1 cellular context compared by ENCODE assay signal in the genomic region with DNA sequence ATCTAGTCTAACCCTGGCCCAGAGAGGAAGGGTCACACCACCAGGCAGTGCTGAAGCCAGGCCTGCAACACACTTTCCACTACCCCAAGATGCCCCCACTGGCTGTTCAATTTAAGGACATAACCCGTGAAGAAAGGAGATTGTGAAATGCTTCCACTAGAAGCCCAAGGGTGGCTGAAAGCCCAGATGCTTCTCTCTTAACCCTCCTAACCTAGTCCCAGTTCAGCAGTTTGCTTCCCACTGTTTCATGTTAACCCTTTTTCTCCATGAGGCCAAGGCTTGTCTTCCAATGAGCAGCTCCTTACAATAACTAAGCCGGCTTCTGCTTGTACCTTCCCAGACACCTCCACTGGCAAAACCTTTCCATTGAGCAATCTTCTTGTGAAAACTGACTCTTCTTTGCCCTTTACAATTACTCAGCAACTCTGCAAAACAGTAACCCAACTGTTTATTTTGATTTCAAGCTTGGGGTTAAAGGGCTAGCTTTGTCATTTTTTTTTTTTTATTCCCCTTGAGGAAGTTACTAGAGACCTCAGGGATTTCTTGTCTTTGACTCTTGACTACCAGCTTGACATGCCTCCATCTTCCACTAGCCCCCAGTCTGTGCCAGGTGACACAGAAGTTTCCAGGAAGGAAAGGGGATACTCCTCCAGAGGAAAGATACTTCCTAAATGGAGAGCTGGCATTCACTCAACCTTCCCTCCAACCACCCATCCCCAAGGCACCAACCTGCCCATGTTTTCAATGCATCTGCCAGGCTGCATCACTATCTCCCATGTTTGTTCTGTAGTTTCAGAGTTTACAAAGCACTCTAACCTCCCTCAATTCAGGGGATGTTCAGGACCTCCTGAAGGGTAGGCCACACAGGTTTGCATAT.
TF ChIP-seq lines count a peak whose summit lies in the region.

No MANE protein-coding gene starts in this region.

TF ChIP-seq in HepG2, 621 proteins besides CTCF, POLR2A, EP300 and RAD21 (continued from another document and continues in another):
- TF ChIP-seq, protein P1, sequence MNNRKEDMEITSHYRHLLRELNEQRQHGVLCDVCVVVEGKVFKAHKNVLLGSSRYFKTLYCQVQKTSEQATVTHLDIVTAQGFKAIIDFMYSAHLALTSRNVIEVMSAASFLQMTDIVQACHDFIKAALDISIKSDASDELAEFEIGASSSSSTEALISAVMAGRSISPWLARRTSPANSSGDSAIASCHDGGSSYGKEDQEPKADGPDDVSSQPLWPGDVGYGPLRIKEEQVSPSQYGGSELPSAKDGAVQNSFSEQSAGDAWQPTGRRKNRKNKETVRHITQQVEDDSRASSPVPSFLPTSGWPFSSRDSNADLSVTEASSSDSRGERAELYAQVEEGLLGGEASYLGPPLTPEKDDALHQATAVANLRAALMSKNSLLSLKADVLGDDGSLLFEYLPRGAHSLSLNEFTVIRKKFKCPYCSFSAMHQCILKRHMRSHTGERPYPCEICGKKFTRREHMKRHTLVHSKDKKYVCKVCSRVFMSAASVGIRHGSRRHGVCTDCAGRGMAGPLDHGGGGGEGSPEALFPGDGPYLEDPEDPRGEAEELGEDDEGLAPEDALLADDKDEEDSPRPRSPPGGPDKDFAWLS (CRISPR knock-in tag; IDR thresholded peaks at IDR 0.05; ENCODE audit: borderline replicate concordance), result no peak
- TF ChIP-seq ZSCAN29 (CRISPR knock-in tag; conservative IDR thresholded peaks at IDR 0.05) (0 out of 2 replicates have a peak, but pooled peaks have one; percentile 42), MIER3 (CRISPR knock-in tag; IDR thresholded peaks at IDR 0.05; ENCODE audit: borderline replicate concordance) (no peak), HNRNPL (IDR thresholded peaks at IDR 0.05; ENCODE audit: low read depth, low read length) (no peak), TMF1 (CRISPR knock-in tag; IDR thresholded peaks at IDR 0.05; ENCODE audit: low read depth) (no peak), ZMYM3 (CRISPR knock-in tag; IDR thresholded peaks at IDR 0.05) (no peak), DR1 (CRISPR knock-in tag; IDR thresholded peaks at IDR 0.05) (no peak), NRL (CRISPR knock-in tag; IDR thresholded peaks at IDR 0.05; ENCODE audit: borderline replicate concordance) (no peak), ZNF138 (CRISPR knock-in tag; IDR thresholded peaks at IDR 0.05; ENCODE audit: low read depth) (no peak), ZNF747 (CRISPR knock-in tag; IDR thresholded peaks at IDR 0.05; ENCODE audit: borderline replicate concordance) (no peak), SP140L (CRISPR knock-in tag; IDR thresholded peaks at IDR 0.05; ENCODE audit: borderline replicate concordance) (no peak), TBX3 (IDR thresholded peaks at IDR 0.05; ENCODE audit: borderline replicate concordance) (no peak), POLR2G (IDR thresholded peaks at IDR 0.05; ENCODE audit: low read depth, low read length) (no peak), ZNF235 (CRISPR knock-in tag; IDR thresholded peaks at IDR 0.05; ENCODE audit: borderline replicate concordance) (no peak), SMAD9 (CRISPR knock-in tag; IDR thresholded peaks at IDR 0.05) (no peak), RXRB (CRISPR knock-in tag; IDR thresholded peaks at IDR 0.05; ENCODE audit: borderline replicate concordance) (peak; percentile 26; the same call in 1 of the 2 replicates), SIX4 (CRISPR knock-in tag; IDR thresholded peaks at IDR 0.05) (peak; percentile 39; the same call in 1 of the 2 replicates), ZC3H13 (CRISPR knock-in tag; IDR thresholded peaks at IDR 0.05) (no peak), SIN3A (IDR thresholded peaks at IDR 0.05; ENCODE audit: borderline replicate concordance, low read depth, low read length) (no peak), ZNF44 (CRISPR knock-in tag; IDR thresholded peaks at IDR 0.05) (no peak), GATAD1 (CRISPR knock-in tag; IDR thresholded peaks at IDR 0.05) (no peak), SAP130 (CRISPR knock-in tag; IDR thresholded peaks at IDR 0.05; ENCODE audit: low read depth) (0 out of 2 replicates have a peak, but pooled peaks have one; percentile 17), ZC3H4 (CRISPR knock-in tag; IDR thresholded peaks at IDR 0.05; ENCODE audit: borderline replicate concordance) (no peak), ZNF619 (CRISPR knock-in tag; IDR thresholded peaks at IDR 0.05) (no peak), ZBTB7A (CRISPR knock-in tag; IDR thresholded peaks at IDR 0.05) (no peak)
- TF ChIP-seq, protein P2, sequence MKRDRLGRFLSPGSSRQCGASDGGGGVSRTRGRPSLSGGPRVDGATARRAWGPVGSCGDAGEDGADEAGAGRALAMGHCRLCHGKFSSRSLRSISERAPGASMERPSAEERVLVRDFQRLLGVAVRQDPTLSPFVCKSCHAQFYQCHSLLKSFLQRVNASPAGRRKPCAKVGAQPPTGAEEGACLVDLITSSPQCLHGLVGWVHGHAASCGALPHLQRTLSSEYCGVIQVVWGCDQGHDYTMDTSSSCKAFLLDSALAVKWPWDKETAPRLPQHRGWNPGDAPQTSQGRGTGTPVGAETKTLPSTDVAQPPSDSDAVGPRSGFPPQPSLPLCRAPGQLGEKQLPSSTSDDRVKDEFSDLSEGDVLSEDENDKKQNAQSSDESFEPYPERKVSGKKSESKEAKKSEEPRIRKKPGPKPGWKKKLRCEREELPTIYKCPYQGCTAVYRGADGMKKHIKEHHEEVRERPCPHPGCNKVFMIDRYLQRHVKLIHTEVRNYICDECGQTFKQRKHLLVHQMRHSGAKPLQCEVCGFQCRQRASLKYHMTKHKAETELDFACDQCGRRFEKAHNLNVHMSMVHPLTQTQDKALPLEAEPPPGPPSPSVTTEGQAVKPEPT (CRISPR knock-in tag; IDR thresholded peaks at IDR 0.05; ENCODE audit: low read depth), result no peak
- TF ChIP-seq, protein P3, sequence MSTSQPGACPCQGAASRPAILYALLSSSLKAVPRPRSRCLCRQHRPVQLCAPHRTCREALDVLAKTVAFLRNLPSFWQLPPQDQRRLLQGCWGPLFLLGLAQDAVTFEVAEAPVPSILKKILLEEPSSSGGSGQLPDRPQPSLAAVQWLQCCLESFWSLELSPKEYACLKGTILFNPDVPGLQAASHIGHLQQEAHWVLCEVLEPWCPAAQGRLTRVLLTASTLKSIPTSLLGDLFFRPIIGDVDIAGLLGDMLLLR (CRISPR knock-in tag; IDR thresholded peaks at IDR 0.05), result no peak
- TF ChIP-seq, protein P4, sequence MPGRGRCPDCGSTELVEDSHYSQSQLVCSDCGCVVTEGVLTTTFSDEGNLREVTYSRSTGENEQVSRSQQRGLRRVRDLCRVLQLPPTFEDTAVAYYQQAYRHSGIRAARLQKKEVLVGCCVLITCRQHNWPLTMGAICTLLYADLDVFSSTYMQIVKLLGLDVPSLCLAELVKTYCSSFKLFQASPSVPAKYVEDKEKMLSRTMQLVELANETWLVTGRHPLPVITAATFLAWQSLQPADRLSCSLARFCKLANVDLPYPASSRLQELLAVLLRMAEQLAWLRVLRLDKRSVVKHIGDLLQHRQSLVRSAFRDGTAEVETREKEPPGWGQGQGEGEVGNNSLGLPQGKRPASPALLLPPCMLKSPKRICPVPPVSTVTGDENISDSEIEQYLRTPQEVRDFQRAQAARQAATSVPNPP (CRISPR knock-in tag; IDR thresholded peaks at IDR 0.05), result no peak
- TF ChIP-seq, protein P5, sequence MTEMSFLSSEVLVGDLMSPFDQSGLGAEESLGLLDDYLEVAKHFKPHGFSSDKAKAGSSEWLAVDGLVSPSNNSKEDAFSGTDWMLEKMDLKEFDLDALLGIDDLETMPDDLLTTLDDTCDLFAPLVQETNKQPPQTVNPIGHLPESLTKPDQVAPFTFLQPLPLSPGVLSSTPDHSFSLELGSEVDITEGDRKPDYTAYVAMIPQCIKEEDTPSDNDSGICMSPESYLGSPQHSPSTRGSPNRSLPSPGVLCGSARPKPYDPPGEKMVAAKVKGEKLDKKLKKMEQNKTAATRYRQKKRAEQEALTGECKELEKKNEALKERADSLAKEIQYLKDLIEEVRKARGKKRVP (CRISPR knock-in tag; IDR thresholded peaks at IDR 0.05), result no peak
- TF ChIP-seq, protein P6, sequence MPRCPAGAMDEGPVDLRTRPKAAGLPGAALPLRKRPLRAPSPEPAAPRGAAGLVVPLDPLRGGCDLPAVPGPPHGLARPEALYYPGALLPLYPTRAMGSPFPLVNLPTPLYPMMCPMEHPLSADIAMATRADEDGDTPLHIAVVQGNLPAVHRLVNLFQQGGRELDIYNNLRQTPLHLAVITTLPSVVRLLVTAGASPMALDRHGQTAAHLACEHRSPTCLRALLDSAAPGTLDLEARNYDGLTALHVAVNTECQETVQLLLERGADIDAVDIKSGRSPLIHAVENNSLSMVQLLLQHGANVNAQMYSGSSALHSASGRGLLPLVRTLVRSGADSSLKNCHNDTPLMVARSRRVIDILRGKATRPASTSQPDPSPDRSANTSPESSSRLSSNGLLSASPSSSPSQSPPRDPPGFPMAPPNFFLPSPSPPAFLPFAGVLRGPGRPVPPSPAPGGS (CRISPR knock-in tag; IDR thresholded peaks at IDR 0.05), result no peak
- TF ChIP-seq, protein P7, sequence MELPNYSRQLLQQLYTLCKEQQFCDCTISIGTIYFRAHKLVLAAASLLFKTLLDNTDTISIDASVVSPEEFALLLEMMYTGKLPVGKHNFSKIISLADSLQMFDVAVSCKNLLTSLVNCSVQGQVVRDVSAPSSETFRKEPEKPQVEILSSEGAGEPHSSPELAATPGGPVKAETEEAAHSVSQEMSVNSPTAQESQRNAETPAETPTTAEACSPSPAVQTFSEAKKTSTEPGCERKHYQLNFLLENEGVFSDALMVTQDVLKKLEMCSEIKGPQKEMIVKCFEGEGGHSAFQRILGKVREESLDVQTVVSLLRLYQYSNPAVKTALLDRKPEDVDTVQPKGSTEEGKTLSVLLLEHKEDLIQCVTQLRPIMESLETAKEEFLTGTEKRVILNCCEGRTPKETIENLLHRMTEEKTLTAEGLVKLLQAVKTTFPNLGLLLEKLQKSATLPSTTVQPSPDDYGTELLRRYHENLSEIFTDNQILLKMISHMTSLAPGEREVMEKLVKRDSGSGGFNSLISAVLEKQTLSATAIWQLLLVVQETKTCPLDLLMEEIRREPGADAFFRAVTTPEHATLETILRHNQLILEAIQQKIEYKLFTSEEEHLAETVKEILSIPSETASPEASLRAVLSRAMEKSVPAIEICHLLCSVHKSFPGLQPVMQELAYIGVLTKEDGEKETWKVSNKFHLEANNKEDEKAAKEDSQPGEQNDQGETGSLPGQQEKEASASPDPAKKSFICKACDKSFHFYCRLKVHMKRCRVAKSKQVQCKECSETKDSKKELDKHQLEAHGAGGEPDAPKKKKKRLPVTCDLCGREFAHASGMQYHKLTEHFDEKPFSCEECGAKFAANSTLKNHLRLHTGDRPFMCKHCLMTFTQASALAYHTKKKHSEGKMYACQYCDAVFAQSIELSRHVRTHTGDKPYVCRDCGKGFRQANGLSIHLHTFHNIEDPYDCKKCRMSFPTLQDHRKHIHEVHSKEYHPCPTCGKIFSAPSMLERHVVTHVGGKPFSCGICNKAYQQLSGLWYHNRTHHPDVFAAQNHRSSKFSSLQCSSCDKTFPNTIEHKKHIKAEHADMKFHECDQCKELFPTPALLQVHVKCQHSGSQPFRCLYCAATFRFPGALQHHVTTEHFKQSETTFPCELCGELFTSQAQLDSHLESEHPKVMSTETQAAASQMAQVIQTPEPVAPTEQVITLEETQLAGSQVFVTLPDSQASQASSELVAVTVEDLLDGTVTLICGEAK (IDR thresholded peaks at IDR 0.05), result no peak
- TF ChIP-seq, protein P7 (CRISPR knock-in tag; IDR thresholded peaks at IDR 0.05), result no peak
- TF ChIP-seq, protein P8, sequence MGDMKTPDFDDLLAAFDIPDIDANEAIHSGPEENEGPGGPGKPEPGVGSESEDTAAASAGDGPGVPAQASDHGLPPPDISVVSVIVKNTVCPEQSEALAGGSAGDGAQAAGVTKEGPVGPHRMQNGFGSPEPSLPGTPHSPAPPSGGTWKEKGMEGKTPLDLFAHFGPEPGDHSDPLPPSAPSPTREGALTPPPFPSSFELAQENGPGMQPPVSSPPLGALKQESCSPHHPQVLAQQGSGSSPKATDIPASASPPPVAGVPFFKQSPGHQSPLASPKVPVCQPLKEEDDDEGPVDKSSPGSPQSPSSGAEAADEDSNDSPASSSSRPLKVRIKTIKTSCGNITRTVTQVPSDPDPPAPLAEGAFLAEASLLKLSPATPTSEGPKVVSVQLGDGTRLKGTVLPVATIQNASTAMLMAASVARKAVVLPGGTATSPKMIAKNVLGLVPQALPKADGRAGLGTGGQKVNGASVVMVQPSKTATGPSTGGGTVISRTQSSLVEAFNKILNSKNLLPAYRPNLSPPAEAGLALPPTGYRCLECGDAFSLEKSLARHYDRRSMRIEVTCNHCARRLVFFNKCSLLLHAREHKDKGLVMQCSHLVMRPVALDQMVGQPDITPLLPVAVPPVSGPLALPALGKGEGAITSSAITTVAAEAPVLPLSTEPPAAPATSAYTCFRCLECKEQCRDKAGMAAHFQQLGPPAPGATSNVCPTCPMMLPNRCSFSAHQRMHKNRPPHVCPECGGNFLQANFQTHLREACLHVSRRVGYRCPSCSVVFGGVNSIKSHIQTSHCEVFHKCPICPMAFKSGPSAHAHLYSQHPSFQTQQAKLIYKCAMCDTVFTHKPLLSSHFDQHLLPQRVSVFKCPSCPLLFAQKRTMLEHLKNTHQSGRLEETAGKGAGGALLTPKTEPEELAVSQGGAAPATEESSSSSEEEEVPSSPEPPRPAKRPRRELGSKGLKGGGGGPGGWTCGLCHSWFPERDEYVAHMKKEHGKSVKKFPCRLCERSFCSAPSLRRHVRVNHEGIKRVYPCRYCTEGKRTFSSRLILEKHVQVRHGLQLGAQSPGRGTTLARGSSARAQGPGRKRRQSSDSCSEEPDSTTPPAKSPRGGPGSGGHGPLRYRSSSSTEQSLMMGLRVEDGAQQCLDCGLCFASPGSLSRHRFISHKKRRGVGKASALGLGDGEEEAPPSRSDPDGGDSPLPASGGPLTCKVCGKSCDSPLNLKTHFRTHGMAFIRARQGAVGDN (CRISPR knock-in tag; IDR thresholded peaks at IDR 0.05), result no peak
